ENCODE assay signal across 8 cellular contexts in genomic region chr2:97589598-97590510, GRCh38. TPM values are rescaled to one million over a fixed set of nuclear protein-coding genes. Genes with fewer than 3 reads are reported as not detected.
DNase-seq lines count a peak whose midpoint lies in the region; ATAC-seq, FAIRE-seq and TF ChIP-seq lines count a peak whose summit lies in the region.
"Not testable (repeated sequence)": the region's sequence is repeated elsewhere in the genome, so short reads cannot be mapped to it uniquely, and the experiment has no call there.

ANKRD36B (minus strand) TSS chr2:97589877; CDS start chr2:97589685, 192 bp downstream.

- CTCF ChIA-PET in WTC11 (lab: Charles Lee) (interaction anchor here (0.6 to 2.9 kb wide), 31 partner anchors 56 to 586 kb away, joined by 3 to 138 read pairs (median 4); partner anchors contain the start of genes ACTR1B and COX5B), K562 (lab: Yijun Ruan, JAX; ENCODE audit: low intra/inter-chr PET ratio) (interaction anchor here (0.6 to 3.5 kb wide), 10 partner anchors 56 to 795 kb away, joined by 3 to 198 read pairs (median 4); partner anchors contain the start of gene COX5B)

- not testable (repeated sequence) for H3K4me1 ChIP-seq in K562 (replicated peaks in 1 of 2; ENCODE audit: control insufficient read depth in 2 of 2, insufficient read depth in 2 of 2, low read length in 2 of 2); heart left ventricle

- TF ChIP-seq CTCF in HL-60 (IDR thresholded peaks at IDR 0.05; ENCODE audit: insufficient read depth, low read length); WTC11 (IDR thresholded peaks at IDR 0.05); K562 (IDR thresholded peaks at IDR 0.05 in 2 of 3, conservative IDR thresholded peaks at IDR 0.05 in 1 of 3; ENCODE audit: insufficient read depth in 2 of 3, low read depth in 1 of 3, low read length in 3 of 3): not testable (repeated sequence)
- TF ChIP-seq CTCF in heart left ventricle (IDR thresholded peaks at IDR 0.05), result peak in 1 of 12 donors; percentile 2

- DNase-seq in Caki2 (ENCODE audit: low read depth) (peak; percentile 89), HL-60 (ENCODE audit: low read depth in 1 of 2, low spot score in 1 of 2) (peak; percentile 46 to 81), WTC11 (ENCODE audit: low spot score) (peak; percentile 46), K562 (ENCODE audit: extremely low read depth in 1 of 4, low spot score in 3 of 4) (peak; percentile 37 to 87 (median 38)), heart left ventricle (peak; percentile 24 to 72 (median 67))
- not testable (repeated sequence) for DNase-seq in occipital lobe (lab: John Stamatoyannopoulos, UW)
- DNase-seq in stimulated activated effector memory CD8-positive, alpha-beta T cell treated with anti-CD3 and anti-CD28 coated beads, Interleukin-12 subunit alpha, Interleukin-12 subunit beta, amount 100 ng/mL, for 72 hours (ENCODE audit: low spot score in 2 of 2), result peak; percentile 16 to 80

- H3K27ac ChIP-seq in HL-60 (replicated peaks), result peak within 1 kb of the TSS; percentile 93
- H3K27ac ChIP-seq in K562 (ENCODE audit: extremely low read depth, low read depth, low read length), result peak within 1 kb of the TSS; percentile 77
- peak within 1 kb of the TSS; percentile 92 to 98 (median 93) for H3K27ac ChIP-seq in heart left ventricle

- intact Hi-C loops in K562 (cut with micrococcal nuclease), result loop anchor here (1.0 to 10.0 kb wide), 5 partner anchors 55 to 795 kb away; partner anchors contain the start of genes ACTR1B and COX5B
- intact Hi-C loops in heart left ventricle (cut with DNase I), result loop anchor here in 7 of 10 donors (1.0 to 10.0 kb wide), 6 partner anchors 55 to 107 kb away; partner anchors contain the start of genes ACTR1B (in 1 of the 7) and COX5B (in 1 of the 7)

- H3K27me3 ChIP-seq in HL-60 (ENCODE audit: insufficient read depth, poor library complexity, severe bottlenecking); K562 (ENCODE audit: control insufficient read depth in 2 of 2, insufficient read depth in 2 of 2, low read length in 2 of 2); heart left ventricle: not testable (repeated sequence)

- not testable (repeated sequence) for H4K20me1 ChIP-seq in K562 (replicated peaks; ENCODE audit: control insufficient read depth, insufficient read depth, low read length)

- H3K27ac Mint-ChIP-seq in WTC11, result peak within 1 kb of the TSS; percentile 95
- peak within 1 kb of the TSS; percentile 98 for H3K27ac Mint-ChIP-seq in stimulated activated effector memory CD8-positive, alpha-beta T cell treated with anti-CD3 and anti-CD28 coated beads, Interleukin-12 subunit alpha, Interleukin-12 subunit beta, amount 100 ng/mL, for 72 hours

- H3K9me3 Mint-ChIP-seq in WTC11; stimulated activated effector memory CD8-positive, alpha-beta T cell treated with anti-CD3 and anti-CD28 coated beads, Interleukin-12 subunit alpha, Interleukin-12 subunit beta, amount 100 ng/mL, for 72 hours: not testable (repeated sequence)

- TF ChIP-seq RAD21 in K562 (CRISPR knock-in tag; conservative IDR thresholded peaks at IDR 0.05 in 1 of 2, IDR thresholded peaks at IDR 0.05 in 1 of 2), result not testable (repeated sequence)

- peak; percentile 72 for TF ChIP-seq POLR2A in K562 (conservative IDR thresholded peaks at IDR 0.05)
- peak in 1 of 2 donors; percentile 39 for TF ChIP-seq POLR2A in heart left ventricle (IDR thresholded peaks at IDR 0.05)

- not testable (repeated sequence) for H3K4me1 Mint-ChIP-seq in WTC11; stimulated activated effector memory CD8-positive, alpha-beta T cell treated with anti-CD3 and anti-CD28 coated beads, Interleukin-12 subunit alpha, Interleukin-12 subunit beta, amount 100 ng/mL, for 72 hours

- TSS peak; percentile 84 for BruUV-seq in K562 (replicated peaks; lab: Mats Ljungman, UMichigan)

- peak within 1 kb of the TSS; percentile 99 for H2AFZ ChIP-seq in K562 (ENCODE audit: low read depth, low read length)

- not testable (repeated sequence) for H3K79me2 ChIP-seq in K562 (ENCODE audit: control insufficient read depth, insufficient read depth, low read length)

- in situ Hi-C loops in Caki2 (cut with HindIII; ENCODE audit: low pct_unique_long_range_greater_than_20kb, low sequenced_read_pairs); K562 (cut with MboI): not testable (repeated sequence)

- peak within 1 kb of the TSS; percentile 77 to 92 for H3K9ac ChIP-seq in K562 (ENCODE audit: insufficient read depth in 1 of 2, low read depth in 2 of 2, low read length in 2 of 2)

- not testable (repeated sequence) for H3K27me3 Mint-ChIP-seq in WTC11 (ENCODE audit: low read depth)

- H3K4me3 Mint-ChIP-seq in WTC11, result peak within 1 kb of the TSS; percentile 98
- peak within 1 kb of the TSS; percentile 98 for H3K4me3 Mint-ChIP-seq in stimulated activated effector memory CD8-positive, alpha-beta T cell treated with anti-CD3 and anti-CD28 coated beads, Interleukin-12 subunit alpha, Interleukin-12 subunit beta, amount 100 ng/mL, for 72 hours

- not testable (repeated sequence) for TF ChIP-seq EP300 in K562 (IDR thresholded peaks at IDR 0.05; ENCODE audit: low read length)

- not testable (repeated sequence) for H3K9me1 ChIP-seq in K562 (ENCODE audit: control insufficient read depth, insufficient read depth, low read length)

- WGBS in K562 (ENCODE audit: insufficient coverage, low coverage, missing lambda C conversion rate), result 0% methylated on average over 38 of the region's 90 CpGs
- 0 to 1% (median 0%) methylated on average over 21 to 47 of the region's 90 CpGs for WGBS in heart left ventricle, 4 donors

- H3K4me3 ChIP-seq in HL-60 (replicated peaks; ENCODE audit: insufficient read depth, low read length), result peak within 1 kb of the TSS; percentile 57
- H3K4me3 ChIP-seq in K562, result peak within 1 kb of the TSS; percentile 58
- peak within 1 kb of the TSS; percentile 44 to 81 (median 70) for H3K4me3 ChIP-seq in heart left ventricle

- FAIRE-seq in K562 (lab: Jason Lieb, UNC), result not testable (repeated sequence)

- not testable (repeated sequence) for H3K36me3 ChIP-seq in K562 (ENCODE audit: control insufficient read depth, insufficient read depth, low read length); heart left ventricle

- ATAC-seq in GM21528 (IDR thresholded peaks at IDR 0.05; ENCODE audit: low FRiP score, unreplicated experiment), result peak; percentile 78
- ATAC-seq in WTC11, result peak; percentile 73
- ATAC-seq in K562, result peak; percentile 94
- peak; percentile 81 to 82 (median 82) for ATAC-seq in heart left ventricle
- ATAC-seq in stimulated activated effector memory CD8-positive, alpha-beta T cell treated with anti-CD3 and anti-CD28 coated beads, Interleukin-12 subunit alpha, Interleukin-12 subunit beta, amount 100 ng/mL, for 72 hours, result peak; percentile 81

- not testable (repeated sequence) for H3K9me3 ChIP-seq in K562 (replicated peaks; ENCODE audit: control insufficient read depth, insufficient read depth, low read depth, low read length); heart left ventricle

- POLR2A ChIA-PET in WTC11 (lab: Charles Lee) (interaction anchor here (1.5 kb wide), 2 partner anchors 56 to 74 kb away, joined by 3 to 4 read pairs; partner anchors contain the start of gene COX5B), K562 (lab: Yijun Ruan, JAX) (interaction anchor here (0.6 to 2.1 kb wide), 3 partner anchors 68 to 109 kb away, joined by 3 to 8 read pairs (median 6); partner anchors contain the start of gene ACTR1B)

- not testable (repeated sequence) for H3K36me3 Mint-ChIP-seq in WTC11; stimulated activated effector memory CD8-positive, alpha-beta T cell treated with anti-CD3 and anti-CD28 coated beads, Interleukin-12 subunit alpha, Interleukin-12 subunit beta, amount 100 ng/mL, for 72 hours

- H3K4me2 ChIP-seq in K562 (ENCODE audit: insufficient read depth, low read length), result peak within 1 kb of the TSS; percentile 84

TF ChIP-seq in K562, 482 proteins besides CTCF, POLR2A, EP300 and RAD21 (continues in another document):
- TF ChIP-seq NRF1 (conservative IDR thresholded peaks at IDR 0.05 in 1 of 2, IDR thresholded peaks at IDR 0.05 in 1 of 2) (peak; percentile 92 to 93), MTA3 (IDR thresholded peaks at IDR 0.05; ENCODE audit: borderline replicate concordance) (peak; percentile 26; the same call in 1 of the 2 replicates), E2F1 (CRISPR knock-in tag; IDR thresholded peaks at IDR 0.05) (peak; percentile 67; the same call in 1 of the 2 replicates)

RNA-seq across cellular contexts. Expression of gene ANKRD36B, which starts in this region (rescaled TPM):
- total RNA-seq in Caki2 (2014; rRNA removed; shearing (Covaris generic); ENCODE audit: low replicate concordance), result 6.4 and 7.8 TPM in 2 replicates
- total RNA-seq in WTC11 (2021) (9.1 to 10.4 TPM (median 9.9 TPM) in 3 replicates), K562 (2014; rRNA removed) (24.9 and 25.7 TPM in 2 replicates), K562 (2014; rRNA removed; fragmentation: Illumina TruSeq; extraction: Trizol) (23.0 and 27.8 TPM in 2 replicates), K562 (2015; rRNA removed; fragmentation: Illumina TruSeq; extraction: Trizol) (38.8 and 40.9 TPM in 2 replicates), K562 (2021) (12.3 and 17.2 TPM in 2 replicates), heart left ventricle (1 to 10 TPM; 1.4 to 8.0 (median 4.1) TPM), occipital lobe (260 TPM)
- 52.2 and 173 TPM in 2 replicates for total RNA-seq in K562 (2011; cell fraction: chromatin; rRNA removed; ENCODE audit: low replicate concordance)
- 23.2 and 30.7 TPM in 2 replicates for total RNA-seq in K562 (2011; cell fraction: nucleolus; rRNA removed)
- 46.9 and 61.1 TPM in 2 replicates for total RNA-seq in K562 (2011; cell fraction: nucleoplasm; rRNA removed)
- polyA plus RNA-seq in K562 (2011; rRNA removed) (12.4 and 12.7 TPM in 2 replicates), K562 (2014; fragmentation: Illumina TruSeq; extraction: Trizol) (8.0 and 13.3 TPM in 2 replicates), K562 (2014; fragmentation: Nextera tagmentation; extraction: Ambion mirVana) (1 to 10 TPM; 7.6 to 8.6 TPM), K562 (2014; rRNA removed) (12.1 and 12.3 TPM in 2 replicates), heart left ventricle (1 to 10 TPM; 1.2 to 5.4 TPM)
- polyA plus RNA-seq in K562 (2011; cell fraction: cytosol; rRNA removed), result 0.92 and 1.8 TPM in 2 replicates
- 35.2 and 42.7 TPM in 2 replicates for polyA plus RNA-seq in K562 (2011; cell fraction: nucleus; rRNA removed)
- polyA plus RNA-seq in K562 (2012), result 7.1 and 11.0 TPM in 2 replicates
- polyA minus RNA-seq in K562 (2011; rRNA and poly(A)+ RNA removed), result 41.3 and 57.2 TPM in 2 replicates
- polyA minus RNA-seq in K562 (2011; cell fraction: cytosol; rRNA and poly(A)+ RNA removed), result 2.7 and 4.1 TPM in 2 replicates
- 77.3 and 159 TPM in 2 replicates for polyA minus RNA-seq in K562 (2011; cell fraction: nucleus; rRNA and poly(A)+ RNA removed)
